14 cellular contexts compared by ENCODE assay signal in genomic region chr2:20526666-20527065, GRCh38.
A peak's percentile ranks its signal among the peaks of the same experiment; 100 is the strongest.
DNase-seq lines count a peak whose midpoint lies in the region; ATAC-seq, FAIRE-seq and TF ChIP-seq lines count a peak whose summit lies in the region.
"Had no signal": no experiment of that assay in that cellular context is flagged by ENCODE, and none has a peak within 500 bp of the region (broad histone marks: within the 10 kb centered on the region; RNA-seq: fewer than 3 reads in every experiment).

No MANE protein-coding gene starts in this region.

- FAIRE-seq in K562 (lab: Jason Lieb, UNC): no peak

- peak overlapping the region; percentile 3; the same call in 1 of the 2 replicates for H3K9ac ChIP-seq in BLaER1
- H3K9ac ChIP-seq in K562 (ENCODE audit: insufficient read depth in 1 of 2, low read depth in 2 of 2, low read length in 2 of 2): 0 out of 4 replicates have a peak overlapping the region, but pooled peaks of 1 of the 2 experiments have one; percentile 6
- no peak overlapping the region for H3K9ac ChIP-seq in neuronal stem cell (ENCODE audit: low read depth, low read length, poor library complexity)

- 46% methylated on average over 1 of the region's 4 CpGs for WGBS in K562 (ENCODE audit: insufficient coverage, low coverage, missing lambda C conversion rate)
- WGBS in neuronal stem cell (ENCODE audit: extremely low coverage in 2 of 2, insufficient read length in 2 of 2, insufficient replicate concordance in 1 of 2), 2 donors: no CpG with 5 or more reads among the region's 4 CpGs

- no TSS peak for BruUV-seq in K562 (replicated peaks; lab: Mats Ljungman, UMichigan)

- H4K20me1 ChIP-seq in BLaER1 (no peaks in the 10 kb centered on the region), K562 (replicated peaks; ENCODE audit: control insufficient read depth, insufficient read depth, low read length) (no peaks in the 10 kb centered on the region)

- H3K4me1 ChIP-seq in BLaER1: peaks cover 95% of the 10 kb centered on the region
- H3K4me1 ChIP-seq in K562 (replicated peaks in 1 of 2; ENCODE audit: control insufficient read depth in 2 of 2, insufficient read depth in 2 of 2, low read length in 2 of 2): peaks cover 17 to 18% of the 10 kb centered on the region in 2 experiments
- peaks cover 15 to 17% of the 10 kb centered on the region in 2 donors for H3K4me1 ChIP-seq in neuronal stem cell (ENCODE audit: control insufficient read depth in 2 of 2, insufficient read depth in 1 of 2, low read depth in 1 of 2, low read length in 2 of 2)

- H3K79me2 ChIP-seq in K562 (ENCODE audit: control insufficient read depth, insufficient read depth, low read length): no peaks in the 10 kb centered on the region

- H4K8ac ChIP-seq in neuronal stem cell (ENCODE audit: low read depth, low read length): no peak overlapping the region

- H2BK120ac ChIP-seq in neuronal stem cell (ENCODE audit: low read depth, low read length): no peak overlapping the region

- TF ChIP-seq RAD21 in K562 (CRISPR knock-in tag; conservative IDR thresholded peaks at IDR 0.05 in 1 of 2, IDR thresholded peaks at IDR 0.05 in 1 of 2): no peak

- intact Hi-C loops in K562 (cut with micrococcal nuclease): no loop called here

- no peak overlapping the region for H3K23ac ChIP-seq in neuronal stem cell (ENCODE audit: low read depth, low read length, poor library complexity)

- no peak overlapping the region for H3K14ac ChIP-seq in neuronal stem cell (ENCODE audit: low read length)

- no peaks in the 10 kb centered on the region for H3K36me3 ChIP-seq in BLaER1
- no peaks in the 10 kb centered on the region for H3K36me3 ChIP-seq in K562 (ENCODE audit: control insufficient read depth, insufficient read depth, low read length)
- H3K36me3 ChIP-seq in neuronal stem cell (replicated peaks in 1 of 2; ENCODE audit: control insufficient read depth in 2 of 2, insufficient read depth in 2 of 2, low read length in 2 of 2): no peaks in the 10 kb centered on the region

- H3K27me3 ChIP-seq in BLaER1 (no peaks in the 10 kb centered on the region), K562 (ENCODE audit: control insufficient read depth in 2 of 2, insufficient read depth in 2 of 2, low read length in 2 of 2) (peaks cover 0 to 24% of the 10 kb centered on the region in 2 experiments; a peak in 2 of 5 replicates), neuronal stem cell (ENCODE audit: control insufficient read depth in 3 of 3, insufficient read depth in 3 of 3, low read depth in 1 of 3, low read length in 3 of 3) (peaks cover 0 to 3% (median 0%) of the 10 kb centered on the region in 3 experiments)

- no peak for TF ChIP-seq EP300 in K562 (IDR thresholded peaks at IDR 0.05; ENCODE audit: low read length)

- DNase-seq in NCI-H1092 treated with DMSO at 0.1 percent for 48 hours (lab: John Stamatoyannopoulos, UW) (peak; percentile 34), K562 (ENCODE audit: extremely low read depth in 1 of 4, low spot score in 3 of 4) (no peak), neuronal stem cell (ENCODE audit: low spot score) (no peak), H4 (ENCODE audit: low spot score) (no peak), GDM1 (lab: John Stamatoyannopoulos, UW) (no peak)
- DNase-seq: activated B cell treated with CpG ODN at 0.5 μM for 24 hours; amniotic stem cell; immature natural killer cell; stimulated activated CD4-positive, alpha-beta T cell treated with anti-CD3 and anti-CD28 coated beads, Interleukin-2, amount 100 ng/mL, for 48 hours; SW 1271 had no signal

- H3K9me3 ChIP-seq in BLaER1 (no peaks in the 10 kb centered on the region), K562 (replicated peaks; ENCODE audit: control insufficient read depth, insufficient read depth, low read depth, low read length) (no peaks in the 10 kb centered on the region), neuronal stem cell (replicated peaks in 1 of 2; ENCODE audit: control insufficient read depth in 2 of 2, insufficient read depth in 1 of 2, low read depth in 1 of 2, low read length in 2 of 2) (no peaks in the 10 kb centered on the region)
- H3K9me3 ChIP-seq: mucosa of descending colon had no signal

- POLR2A ChIA-PET in K562 (lab: Yijun Ruan, JAX): interaction anchor here (1.3 to 1.5 kb wide), 2 partner anchors 11 to 17 kb away, joined by 3 to 6 read pairs; no protein-coding TSS in a partner anchor

- in situ Hi-C loops in K562 (cut with MboI): no loop called here

- no peak overlapping the region for H3K4ac ChIP-seq in neuronal stem cell (ENCODE audit: low read length)

- peak overlapping the region; percentile 52 for H3K27ac ChIP-seq in BLaER1
- H3K27ac ChIP-seq in K562 (ENCODE audit: extremely low read depth, low read depth, low read length): no peak overlapping the region
- H3K27ac ChIP-seq in neuronal stem cell (replicated peaks; ENCODE audit: low read length): no peak overlapping the region

- no peaks in the 10 kb centered on the region for H3K79me1 ChIP-seq in neuronal stem cell (ENCODE audit: low read depth, low read length)

- no peaks in the 10 kb centered on the region for H3K9me1 ChIP-seq in K562 (ENCODE audit: control insufficient read depth, insufficient read depth, low read length)

- H3K4me3 ChIP-seq in BLaER1 (peak overlapping the region; percentile 36; the same call in 1 of the 2 replicates), K562 (no peak overlapping the region), neuronal stem cell (ENCODE audit: low read length in 2 of 2) (no peak overlapping the region)
- H3K4me3 ChIP-seq: mucosa of descending colon had no signal

- CTCF ChIA-PET in K562 (lab: Yijun Ruan, JAX; ENCODE audit: low intra/inter-chr PET ratio): no interaction called here

- H3K4me2 ChIP-seq in BLaER1: peak overlapping the region; percentile 97
- H3K4me2 ChIP-seq in K562 (ENCODE audit: insufficient read depth, low read length): no peak overlapping the region
- H3K4me2 ChIP-seq in neuronal stem cell (ENCODE audit: insufficient read depth, low read length, poor library complexity, severe bottlenecking): no peak overlapping the region

- H3K18ac ChIP-seq in neuronal stem cell (ENCODE audit: low read length): peak overlapping the region; percentile 78

- no peak overlapping the region for H4K91ac ChIP-seq in neuronal stem cell (ENCODE audit: low read depth, low read length, poor library complexity)

- H2AK5ac ChIP-seq in neuronal stem cell (ENCODE audit: low read depth, low read length): peak overlapping the region; percentile 65

- ATAC-seq in K562 (no peak), GM21360 (IDR thresholded peaks at IDR 0.05; ENCODE audit: unreplicated experiment) (no peak), GM19328 (IDR thresholded peaks at IDR 0.05; ENCODE audit: unreplicated experiment) (no peak)
- ATAC-seq: mucosa of descending colon had no signal

- H2AFZ ChIP-seq in K562 (ENCODE audit: low read depth, low read length) (no peak overlapping the region), neuronal stem cell (ENCODE audit: low read length) (no peak overlapping the region)

- no peak overlapping the region for H2BK15ac ChIP-seq in neuronal stem cell (ENCODE audit: low read length)

- H2BK5ac ChIP-seq in neuronal stem cell (ENCODE audit: low read length): no peak overlapping the region

- no peak for TF ChIP-seq CTCF in K562 (IDR thresholded peaks at IDR 0.05 in 2 of 3, conservative IDR thresholded peaks at IDR 0.05 in 1 of 3; ENCODE audit: insufficient read depth in 2 of 3, low read depth in 1 of 3, low read length in 3 of 3)

- H2BK12ac ChIP-seq in neuronal stem cell (ENCODE audit: low read length): no peak overlapping the region

- TF ChIP-seq POLR2A in K562 (conservative IDR thresholded peaks at IDR 0.05): no peak

TF ChIP-seq in K562, 482 proteins besides CTCF, POLR2A, EP300 and RAD21:
- 0 out of 2 replicates have a peak, but pooled peaks have one; percentile 9 for TF ChIP-seq NFIC (IDR thresholded peaks at IDR 0.05)
- TF ChIP-seq SRSF9 (IDR thresholded peaks at IDR 0.05; ENCODE audit: borderline replicate concordance, low read depth, low read length): no peak
